Comparison of ENCODE assay signal across 6 cellular contexts in the genomic region with DNA sequence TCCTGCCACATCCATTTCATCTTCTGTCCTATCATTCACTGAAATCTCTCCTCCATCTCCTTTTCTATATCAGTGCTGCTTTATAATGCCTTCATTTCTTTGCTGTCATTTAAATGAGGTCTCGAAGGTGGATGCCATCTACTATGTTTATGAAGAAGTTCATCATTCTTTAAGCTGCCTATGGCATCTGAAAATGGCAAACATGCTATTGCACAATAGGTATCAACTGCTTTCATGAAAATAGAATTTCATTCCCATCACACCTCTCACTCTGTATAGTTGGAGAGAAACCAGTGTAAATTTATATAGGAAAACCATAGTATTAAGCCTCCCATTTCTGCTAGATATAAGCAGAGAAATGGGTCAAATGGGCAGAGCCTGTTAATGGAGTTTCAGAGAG.
"Had no signal": no experiment of that assay in that cellular context is flagged by ENCODE, and none has a peak within 500 bp of the region (broad histone marks: within the 10 kb centered on the region; RNA-seq: fewer than 3 reads in every experiment).

No MANE protein-coding gene starts in this region.

- H3K36me3 Mint-ChIP-seq: IgD-negative memory B cell had no signal

- H3K4me2 ChIP-seq: KMS-11 had no signal

- DNase-seq: KBM-7, KG1 had no signal

- FAIRE-seq: HTR-8/SVneo had no signal

- H3K27ac ChIP-seq: HL-60, KMS-11 had no signal

- H3K9ac ChIP-seq: KMS-11 had no signal

- H3K27ac Mint-ChIP-seq: IgD-negative memory B cell had no signal

- H3K4me3 Mint-ChIP-seq: IgD-negative memory B cell had no signal
